In the genomic region with DNA sequence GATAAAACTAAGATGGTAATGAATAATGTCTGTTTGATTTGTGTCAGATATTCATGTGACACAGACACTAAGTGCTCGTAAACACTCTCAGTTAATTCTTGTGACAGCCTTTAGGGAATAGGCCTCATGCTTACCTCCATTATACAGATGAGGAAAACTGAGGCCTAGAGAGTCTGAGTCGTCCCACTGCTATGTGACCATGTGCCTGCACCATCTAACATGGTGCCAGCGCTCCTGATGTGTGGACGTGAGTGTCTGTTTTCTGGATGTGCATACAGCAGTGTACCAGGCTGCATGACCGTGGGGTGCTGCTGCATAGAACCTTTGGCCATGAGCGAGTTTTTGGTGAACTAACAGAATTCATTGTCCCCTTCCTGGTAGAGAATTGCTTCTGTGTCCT, we compare ENCODE assay signal across 17 cellular contexts.
DNase-seq lines count a peak whose midpoint lies in the region; ATAC-seq, FAIRE-seq and TF ChIP-seq lines count a peak whose summit lies in the region.
"Had no signal": no experiment of that assay in that cellular context is flagged by ENCODE, and none has a peak within 500 bp of the region (broad histone marks: within the 10 kb centered on the region; RNA-seq: fewer than 3 reads in every experiment).

No MANE protein-coding gene starts in this region.

- H3K4me1 ChIP-seq in heart left ventricle, result peaks cover 34 to 100% (median 90%) of the 10 kb centered on the region in 12 donors
- peaks cover 54 to 98% (median 74%) of the 10 kb centered on the region in 4 donors for H3K4me1 ChIP-seq in esophagus muscularis mucosa
- peaks cover 84 to 92% of the 10 kb centered on the region in 2 donors for H3K4me1 ChIP-seq in gastrocnemius medialis

- DNase-seq in heart left ventricle, result no peak
- no peak for DNase-seq in Right ventricle myocardium inferior (ENCODE audit: missing footprints)
- no peak for DNase-seq in HTR-8/SVneo (ENCODE audit: insufficient read length, low spot score)
- no peak for DNase-seq in esophagus muscularis mucosa (ENCODE audit: extremely low spot score)
- no peak for DNase-seq in gastrocnemius medialis
- no peak for DNase-seq in occipital lobe (lab: John Stamatoyannopoulos, UW)
- no peak for DNase-seq in cerebellar cortex (ENCODE audit: low spot score)
- DNase-seq: ACHN; activated CD8-positive, alpha-beta memory T cell treated with anti-CD3 and anti-CD28 coated beads, Interleukin-2, amount 50 U/mL, for 48 hours; endodermal cell; GDM1; MM.1S; NCI-H1694 treated with DMSO at 0.1 percent for 48 hours; SIG-M5; T-helper 1 cell had no signal

- H3K9me3 ChIP-seq in heart left ventricle (no peaks in the 10 kb centered on the region), esophagus muscularis mucosa (no peaks in the 10 kb centered on the region), gastrocnemius medialis (no peaks in the 10 kb centered on the region)
- H3K9me3 ChIP-seq: thoracic aorta had no signal

- TF ChIP-seq CTCF in heart left ventricle (IDR thresholded peaks at IDR 0.05) (no peak), esophagus muscularis mucosa (IDR thresholded peaks at IDR 0.05) (no peak), gastrocnemius medialis (IDR thresholded peaks at IDR 0.05 in 4 of 5, conservative IDR thresholded peaks at IDR 0.05 in 1 of 5) (no peak)

- ATAC-seq in heart left ventricle, result no peak
- ATAC-seq in Right ventricle myocardium inferior, result no peak
- no peak for ATAC-seq in gastrocnemius medialis
- ATAC-seq in activated CD4-positive, CD25-positive, alpha-beta regulatory T cell treated with anti-CD3 and anti-CD28 coated beads, Interleukin-2, amount 50 U/mL, for 24 hours, result no peak

- intact Hi-C loops in heart left ventricle (cut with DNase I), result loop anchor here in 4 of 10 donors (5.0 to 10.0 kb wide), 3 partner anchors 57 to 99 kb away; a partner anchor contains a TSS
- intact Hi-C loops in Right ventricle myocardium inferior (cut with DNase I), result no loop called here
- intact Hi-C loops in esophagus muscularis mucosa (cut with DNase I), result no loop called here
- intact Hi-C loops in gastrocnemius medialis (cut with DNase I; ENCODE audit: low total_unique reads), result no loop called here

- peak overlapping the region in 11 of 12 donors; percentile 40 to 80 (median 67) for H3K27ac ChIP-seq in heart left ventricle
- peak overlapping the region in 3 of 4 donors; percentile 9 to 22 (median 18) for H3K27ac ChIP-seq in esophagus muscularis mucosa (replicated peaks in 1 of 4)
- H3K27ac ChIP-seq in gastrocnemius medialis, result peak overlapping the region; percentile 65 to 73 (median 68)
- H3K27ac ChIP-seq: thoracic aorta had no signal

- TF ChIP-seq POLR2A in heart left ventricle (IDR thresholded peaks at IDR 0.05), result no peak
- TF ChIP-seq POLR2A in esophagus muscularis mucosa (IDR thresholded peaks at IDR 0.05; ENCODE audit: low read depth), result no peak
- TF ChIP-seq POLR2A in gastrocnemius medialis (IDR thresholded peaks at IDR 0.05), result no peak

- no peaks in the 10 kb centered on the region for H3K27me3 ChIP-seq in heart left ventricle
- H3K27me3 ChIP-seq in esophagus muscularis mucosa, result no peaks in the 10 kb centered on the region
- H3K27me3 ChIP-seq in gastrocnemius medialis, result no peaks in the 10 kb centered on the region

- no peak overlapping the region for H3K4me3 ChIP-seq in heart left ventricle
- no peak overlapping the region for H3K4me3 ChIP-seq in esophagus muscularis mucosa
- no peak overlapping the region for H3K4me3 ChIP-seq in gastrocnemius medialis
- H3K4me3 ChIP-seq: thoracic aorta had no signal

- TF ChIP-seq EP300 in esophagus muscularis mucosa (IDR thresholded peaks at IDR 0.05), result no peak

- H3K36me3 ChIP-seq in heart left ventricle, result peaks cover 0 to 10% (median 0%) of the 10 kb centered on the region in 9 donors
- H3K36me3 ChIP-seq in esophagus muscularis mucosa, result peaks cover 0 to 7% (median 0%) of the 10 kb centered on the region in 4 donors
- H3K36me3 ChIP-seq in gastrocnemius medialis, result no peaks in the 10 kb centered on the region
- H3K36me3 ChIP-seq: thoracic aorta had no signal

- in situ Hi-C loops in gastrocnemius medialis (cut with MboI; ENCODE audit: low sequenced_read_pairs in 4 of 4), result no loop called here

- WGBS in heart left ventricle, 4 donors, result 86 to 93% (median 90%) methylated on average over 6 of the region's 6 CpGs
- 89% methylated on average over 6 of the region's 6 CpGs for WGBS in esophagus muscularis mucosa

- peak; percentile 4 for FAIRE-seq in HTR-8/SVneo (lab: Jason Lieb, UNC)

Comparison
In these comparisons a context has a peak if more than half of its experiments do, and no peak if none do; other contexts are left out.
1. H3K27ac ChIP-seq: peak in every context shown above with its lines; median percentile 68 in gastrocnemius medialis; 67 in heart left ventricle; 18 in esophagus muscularis mucosa.